In genomic region chr16:68548947-68549346, GRCh38 we compare ENCODE assay signal across 19 cellular contexts.
A peak's percentile ranks its signal among the peaks of the same experiment; 100 is the strongest.
DNase-seq lines count a peak whose midpoint lies in the region; ATAC-seq and FAIRE-seq lines count a peak whose summit lies in the region.
"Had no signal": no experiment of that assay in that cellular context is flagged by ENCODE, and none has a peak within 500 bp of the region (broad histone marks: within the 10 kb centered on the region; RNA-seq: fewer than 3 reads in every experiment).

No MANE protein-coding gene starts in this region.

- no peak for DNase-seq in activated CD4-positive, CD25-positive, alpha-beta regulatory T cell (lab: John Stamatoyannopoulos, UW)
- peak in 1 of 2 donors; percentile 37 for DNase-seq in stimulated activated naive CD8-positive, alpha-beta T cell treated with anti-CD3 and anti-CD28 coated beads, Interleukin-15, amount 100 ng/mL, for 72 hours
- no peak for DNase-seq in stimulated activated naive CD8-positive, alpha-beta T cell treated with anti-CD3 and anti-CD28 coated beads, Interleukin-15, Interleukin-2, amounts not matched to agents 100 U/mL and 50 U/mL, for 24 hours
- DNase-seq in central memory CD4-positive, alpha-beta T cell: peak; percentile 61
- no peak for DNase-seq in stimulated activated naive B cell treated with anti-CD40 and anti-IgM and Interleukin-4, amounts not matched to agents 10 μg/mL and 1 μg/mL and 100 μg/mL, for 72 hours
- no peak for DNase-seq in HTR-8/SVneo (ENCODE audit: insufficient read length, low spot score)
- DNase-seq: AML-193, GOT3, head of caudate nucleus, lower lobe of right lung, NCI-H1048, NCI-H2029 treated with DMSO at 0.1 percent for 48 hours, NCI-H510A treated with DMSO at 0.1 percent for 48 hours, ovary, SK-N-SH had no signal

- H3K27ac Mint-ChIP-seq in stimulated activated naive CD8-positive, alpha-beta T cell treated with anti-CD3 and anti-CD28 coated beads, Interleukin-15, amount 100 ng/mL, for 72 hours: peak overlapping the region in 1 of 2 donors; percentile 46
- peak overlapping the region; percentile 73 for H3K27ac Mint-ChIP-seq in stimulated activated naive B cell treated with anti-CD40 and anti-IgM and Interleukin-4, amounts not matched to agents 10 μg/mL and 1 μg/mL and 100 μg/mL, for 72 hours

- no peak for FAIRE-seq in HTR-8/SVneo (lab: Jason Lieb, UNC)
- FAIRE-seq: K562 had no signal

- peaks cover 63 to 76% of the 10 kb centered on the region in 2 donors for H3K36me3 Mint-ChIP-seq in stimulated activated naive B cell treated with anti-CD40 and anti-IgM and Interleukin-4, amounts not matched to agents 10 μg/mL and 1 μg/mL and 100 μg/mL, for 72 hours

- H3K4me3 Mint-ChIP-seq in stimulated activated naive CD8-positive, alpha-beta T cell treated with anti-CD3 and anti-CD28 coated beads, Interleukin-15, amount 100 ng/mL, for 72 hours: peak overlapping the region; percentile 18 to 29
- no peak overlapping the region for H3K4me3 Mint-ChIP-seq in stimulated activated naive B cell treated with anti-CD40 and anti-IgM and Interleukin-4, amounts not matched to agents 10 μg/mL and 1 μg/mL and 100 μg/mL, for 72 hours

- peaks cover 30 to 42% of the 10 kb centered on the region in 2 donors for H3K9me3 Mint-ChIP-seq in stimulated activated naive CD8-positive, alpha-beta T cell treated with anti-CD3 and anti-CD28 coated beads, Interleukin-15, amount 100 ng/mL, for 72 hours
- H3K9me3 Mint-ChIP-seq in stimulated activated naive B cell treated with anti-CD40 and anti-IgM and Interleukin-4, amounts not matched to agents 10 μg/mL and 1 μg/mL and 100 μg/mL, for 72 hours: peaks cover 19 to 25% of the 10 kb centered on the region in 2 donors

- peaks cover 23% of the 10 kb centered on the region for H3K4me1 Mint-ChIP-seq in stimulated activated naive CD8-positive, alpha-beta T cell treated with anti-CD3 and anti-CD28 coated beads, Interleukin-15, amount 100 ng/mL, for 72 hours
- H3K4me1 Mint-ChIP-seq in stimulated activated naive B cell treated with anti-CD40 and anti-IgM and Interleukin-4, amounts not matched to agents 10 μg/mL and 1 μg/mL and 100 μg/mL, for 72 hours: peaks cover 6 to 15% of the 10 kb centered on the region in 2 donors

- no peaks in the 10 kb centered on the region for H3K27me3 Mint-ChIP-seq in stimulated activated naive CD8-positive, alpha-beta T cell treated with anti-CD3 and anti-CD28 coated beads, Interleukin-15, amount 100 ng/mL, for 72 hours
- H3K27me3 Mint-ChIP-seq in stimulated activated naive B cell treated with anti-CD40 and anti-IgM and Interleukin-4, amounts not matched to agents 10 μg/mL and 1 μg/mL and 100 μg/mL, for 72 hours: no peaks in the 10 kb centered on the region

- ATAC-seq in activated CD4-positive, CD25-positive, alpha-beta regulatory T cell treated with anti-CD3 and anti-CD28 coated beads, Interleukin-2, amount 50 U/mL, for 24 hours: peak; percentile 41 to 53
- peak; percentile 83 for ATAC-seq in stimulated activated naive CD8-positive, alpha-beta T cell treated with anti-CD3 and anti-CD28 coated beads, Interleukin-15, amount 100 ng/mL, for 72 hours
- ATAC-seq in stimulated activated naive CD8-positive, alpha-beta T cell treated with anti-CD3 and anti-CD28 coated beads, Interleukin-15, Interleukin-2, amounts not matched to agents 100 U/mL and 50 U/mL, for 24 hours: no peak
- peak; percentile 45 to 46 for ATAC-seq in stimulated activated naive B cell treated with anti-CD40 and anti-IgM and Interleukin-4, amounts not matched to agents 10 μg/mL and 1 μg/mL and 100 μg/mL, for 72 hours (replicated peaks)
- no peak for ATAC-seq in GM18502 (IDR thresholded peaks at IDR 0.05; ENCODE audit: poor library complexity, unreplicated experiment)
- ATAC-seq: K562, lower lobe of right lung, sciatic nerve had no signal

Comparison
In these comparisons a context has a peak if more than half of its experiments do, and no peak if none do; other contexts are left out.
1. ATAC-seq: peak in activated CD4-positive, CD25-positive, alpha-beta regulatory T cell treated with anti-CD3 and anti-CD28 coated beads, Interleukin-2, amount 50 U/mL, for 24 hours (2 of 2), stimulated activated naive CD8-positive, alpha-beta T cell treated with anti-CD3 and anti-CD28 coated beads, Interleukin-15, amount 100 ng/mL, for 72 hours (single experiment) and stimulated activated naive B cell treated with anti-CD40 and anti-IgM and Interleukin-4, amounts not matched to agents 10 μg/mL and 1 μg/mL and 100 μg/mL, for 72 hours (2 of 2); none in stimulated activated naive CD8-positive, alpha-beta T cell treated with anti-CD3 and anti-CD28 coated beads, Interleukin-15, Interleukin-2, amounts not matched to agents 100 U/mL and 50 U/mL, for 24 hours (single experiment) and GM18502 (single experiment).
2. H3K4me3 Mint-ChIP-seq: peak in stimulated activated naive CD8-positive, alpha-beta T cell treated with anti-CD3 and anti-CD28 coated beads, Interleukin-15, amount 100 ng/mL, for 72 hours (2 of 2); none in stimulated activated naive B cell treated with anti-CD40 and anti-IgM and Interleukin-4, amounts not matched to agents 10 μg/mL and 1 μg/mL and 100 μg/mL, for 72 hours (0 of 2).